In the genomic region with DNA sequence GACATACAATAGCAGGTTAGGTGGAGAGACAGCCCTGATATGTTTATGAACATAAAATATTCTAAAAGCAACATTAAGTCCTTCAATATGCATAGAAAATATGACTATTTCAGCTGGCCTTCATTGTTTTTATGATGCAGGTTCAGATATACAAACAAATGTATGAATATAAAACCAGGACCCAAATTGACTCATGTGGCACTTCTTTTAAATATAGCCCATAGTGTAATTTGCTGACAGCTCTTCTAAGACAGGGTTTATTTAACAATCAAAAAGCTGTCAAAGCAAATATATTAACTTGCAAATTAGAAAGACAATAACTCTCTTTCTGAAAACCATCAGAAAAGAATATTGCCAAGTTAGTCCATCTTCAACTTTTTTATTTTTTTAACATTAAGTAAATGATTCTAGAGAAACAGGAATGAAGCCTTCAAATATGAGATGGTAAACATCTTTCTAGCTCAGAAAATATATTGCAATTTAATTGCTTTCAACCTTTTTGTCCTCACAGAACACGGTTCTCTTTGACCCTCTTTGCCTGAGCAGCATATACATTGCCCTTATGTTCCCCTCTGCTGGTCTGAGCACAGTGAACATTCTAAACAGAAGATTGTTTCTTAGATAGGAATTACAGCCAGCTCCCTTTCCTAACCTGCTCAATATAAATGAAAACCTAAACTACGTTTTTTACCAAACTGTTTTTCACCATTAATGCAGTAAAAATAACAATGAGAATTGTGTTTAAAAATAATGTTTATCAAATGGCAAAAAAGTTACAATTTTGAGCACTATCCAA, we compare ENCODE assay signal across 21 cellular contexts.
"Had no signal": no experiment of that assay in that cellular context is flagged by ENCODE, and none has a peak within 500 bp of the region (broad histone marks: within the 10 kb centered on the region; RNA-seq: fewer than 3 reads in every experiment).

No MANE protein-coding gene starts in this region.

- H3K4me3 ChIP-seq: dorsolateral prefrontal cortex, lung, upper lobe of right lung had no signal

- H3K36me3 Mint-ChIP-seq: activated naive CD4-positive, alpha-beta T cell treated with anti-CD3 and anti-CD28 coated beads, Interleukin-2, amount 10 ng/mL, durations not matched to agents 7 days and 5 days; natural killer cell; stimulated activated memory B cell treated with anti-CD40 and anti-IgM and Interleukin-4, amounts not matched to agents 10 μg/mL and 1 μg/mL and 100 μg/mL, for 72 hours had no signal

- DNase-seq: activated CD4-positive, alpha-beta T cell treated with anti-CD3 and anti-CD28 coated beads, Interleukin-2, amount 50 U/mL, for 1 hour; activated CD8-positive, alpha-beta memory T cell treated with anti-CD3 and anti-CD28 coated beads, Interleukin-2, amount 50 U/mL, for 4 hours; activated naive CD4-positive, alpha-beta T cell treated with anti-CD3 and anti-CD28 coated beads, Interleukin-2, amount 10 ng/mL, durations not matched to agents 7 days and 5 days; activated naive CD8-positive, alpha-beta T cell treated with anti-CD3 and anti-CD28 coated beads, Interleukin-2, amount 50 U/mL, for 24 hours; activated T-cell treated with anti-CD3 and anti-CD28 coated beads, Interleukin-2, amount 50 U/mL, for 4 hours; anterior cingulate cortex; brain microvascular endothelial cell; central memory CD4-positive, alpha-beta T cell; dorsolateral prefrontal cortex; hippocampal formation; islet precursor cell; left colon; natural killer cell; nucleus accumbens; stimulated activated CD4-positive, alpha-beta T cell treated with anti-CD3 and anti-CD28 coated beads, Interleukin-4, amount 100 ng/mL, for 4 hours; upper lobe of right lung had no signal

- H3K4me1 Mint-ChIP-seq: activated naive CD4-positive, alpha-beta T cell treated with anti-CD3 and anti-CD28 coated beads, Interleukin-2, amount 10 ng/mL, durations not matched to agents 7 days and 5 days; activated naive CD8-positive, alpha-beta T cell treated with anti-CD3 and anti-CD28 coated beads, Interleukin-2, amount 50 U/mL, for 24 hours; natural killer cell; stimulated activated memory B cell treated with anti-CD40 and anti-IgM and Interleukin-4, amounts not matched to agents 10 μg/mL and 1 μg/mL and 100 μg/mL, for 72 hours had no signal

- ATAC-seq: activated CD4-positive, CD25-positive, alpha-beta regulatory T cell treated with anti-CD3 and anti-CD28 coated beads, Interleukin-2, amount 50 U/mL, for 24 hours; activated naive CD8-positive, alpha-beta T cell treated with anti-CD3 and anti-CD28 coated beads, Interleukin-2, amount 50 U/mL, for 24 hours; activated T-cell treated with anti-CD3 and anti-CD28 coated beads, Interleukin-2, amount 50 U/mL, for 4 hours; left colon; natural killer cell; sciatic nerve; stimulated activated memory B cell treated with anti-CD40 and anti-IgM and Interleukin-4, amounts not matched to agents 10 μg/mL and 1 μg/mL and 100 μg/mL, for 72 hours; upper lobe of right lung had no signal

- H3K4me3 Mint-ChIP-seq: activated naive CD4-positive, alpha-beta T cell treated with anti-CD3 and anti-CD28 coated beads, Interleukin-2, amount 10 ng/mL, durations not matched to agents 7 days and 5 days; activated naive CD8-positive, alpha-beta T cell treated with anti-CD3 and anti-CD28 coated beads, Interleukin-2, amount 50 U/mL, for 24 hours; activated T-cell treated with anti-CD3 and anti-CD28 coated beads, Interleukin-2, amount 50 U/mL, for 4 hours; natural killer cell; stimulated activated memory B cell treated with anti-CD40 and anti-IgM and Interleukin-4, amounts not matched to agents 10 μg/mL and 1 μg/mL and 100 μg/mL, for 72 hours had no signal

- H3K27ac ChIP-seq: brain microvascular endothelial cell, upper lobe of right lung had no signal

- H3K9me3 Mint-ChIP-seq: activated naive CD4-positive, alpha-beta T cell treated with anti-CD3 and anti-CD28 coated beads, Interleukin-2, amount 10 ng/mL, durations not matched to agents 7 days and 5 days; activated naive CD8-positive, alpha-beta T cell treated with anti-CD3 and anti-CD28 coated beads, Interleukin-2, amount 50 U/mL, for 24 hours; activated T-cell treated with anti-CD3 and anti-CD28 coated beads, Interleukin-2, amount 50 U/mL, for 4 hours had no signal

- H3K9me3 ChIP-seq: upper lobe of right lung had no signal

- FAIRE-seq: colon had no signal

- H3K36me3 ChIP-seq: brain microvascular endothelial cell, upper lobe of right lung had no signal

- H3K27me3 ChIP-seq: brain microvascular endothelial cell, dorsolateral prefrontal cortex, upper lobe of right lung had no signal

- H3K4me1 ChIP-seq: upper lobe of right lung had no signal

- H3K27ac Mint-ChIP-seq: activated naive CD4-positive, alpha-beta T cell treated with anti-CD3 and anti-CD28 coated beads, Interleukin-2, amount 10 ng/mL, durations not matched to agents 7 days and 5 days; activated naive CD8-positive, alpha-beta T cell treated with anti-CD3 and anti-CD28 coated beads, Interleukin-2, amount 50 U/mL, for 24 hours; natural killer cell; stimulated activated memory B cell treated with anti-CD40 and anti-IgM and Interleukin-4, amounts not matched to agents 10 μg/mL and 1 μg/mL and 100 μg/mL, for 72 hours had no signal

- H3K27me3 Mint-ChIP-seq: activated naive CD4-positive, alpha-beta T cell treated with anti-CD3 and anti-CD28 coated beads, Interleukin-2, amount 10 ng/mL, durations not matched to agents 7 days and 5 days; activated naive CD8-positive, alpha-beta T cell treated with anti-CD3 and anti-CD28 coated beads, Interleukin-2, amount 50 U/mL, for 24 hours; stimulated activated memory B cell treated with anti-CD40 and anti-IgM and Interleukin-4, amounts not matched to agents 10 μg/mL and 1 μg/mL and 100 μg/mL, for 72 hours had no signal
